Comparison of ENCODE assay signal across 16 cellular contexts in the genomic region with DNA sequence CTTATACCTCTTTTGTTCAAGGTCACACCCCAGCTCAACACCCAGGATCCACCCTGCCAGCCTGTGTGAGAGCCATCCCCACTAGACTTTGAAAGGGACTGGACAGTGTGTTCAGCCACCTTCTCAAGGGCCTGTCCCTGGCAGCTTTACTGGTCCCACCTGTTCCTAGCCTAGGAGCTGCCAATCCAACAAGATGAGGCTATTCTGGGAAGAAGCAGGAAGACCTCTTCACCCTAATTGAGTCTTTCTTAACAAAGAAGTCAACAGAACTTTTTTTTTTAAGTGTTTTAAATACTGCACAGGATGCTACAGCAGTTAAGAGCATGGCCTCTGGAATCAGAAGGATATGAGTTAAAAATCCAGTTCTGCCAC.
DNase-seq lines count a peak whose midpoint lies in the region; ATAC-seq and TF ChIP-seq lines count a peak whose summit lies in the region.
"Had no signal": no experiment of that assay in that cellular context is flagged by ENCODE, and none has a peak within 500 bp of the region (broad histone marks: within the 10 kb centered on the region; RNA-seq: fewer than 3 reads in every experiment).

No MANE protein-coding gene starts in this region.

- in situ Hi-C loops in KBM-7 (cut with MboI; ENCODE audit: low pct_unique_long_range_greater_than_20kb, low sequenced_read_pairs): loop anchor here (25.0 kb wide), 1 partner anchor 982 kb away; no protein-coding TSS in a partner anchor

- H3K4me3 ChIP-seq in cardiac muscle cell: no peak overlapping the region
- no peak overlapping the region for H3K4me3 ChIP-seq in right lobe of liver
- no peak overlapping the region for H3K4me3 ChIP-seq in skeletal muscle tissue (ENCODE audit: low read length in 3 of 3)
- H3K4me3 ChIP-seq: SJSA1 had no signal

- intact Hi-C loops in right lobe of liver (cut with DNase I): no loop called here

- no peak overlapping the region for H3K9ac ChIP-seq in skeletal muscle tissue (ENCODE audit: low read depth in 1 of 3, low read length in 3 of 3)

- H3K4me1 ChIP-seq in cardiac muscle cell (ENCODE audit: low read depth): peaks cover 34% of the 10 kb centered on the region
- H3K4me1 ChIP-seq in right lobe of liver: no peaks in the 10 kb centered on the region
- peaks cover 8 to 29% (median 27%) of the 10 kb centered on the region in 3 donors for H3K4me1 ChIP-seq in skeletal muscle tissue (ENCODE audit: control insufficient read depth in 3 of 3, insufficient read depth in 3 of 3, low read length in 3 of 3)
- H3K4me1 ChIP-seq: SJSA1 had no signal

- DNase-seq in dermis blood vessel endothelial cell: peak; percentile 82
- peak in 1 of 2 donors; percentile 68 for DNase-seq in cardiac muscle cell (ENCODE audit: low read depth in 1 of 2, low spot score in 1 of 2)
- no peak for DNase-seq in right lobe of liver
- DNase-seq in KBM-7: no peak
- DNase-seq in RPMI8226: no peak
- no peak for DNase-seq in HuH-7.5 (ENCODE audit: low spot score)
- DNase-seq: Calu3; CD4-positive, alpha-beta T cell; DMS53; MM.1S; NCI-H1092 treated with DMSO at 0.1 percent for 48 hours; NCI-H2107; NCI-H69; NK-92 treated with Interleukin-12 subunit alpha and Interleukin-12 subunit beta, amount 100 ng/mL, for 24 hours had no signal

- TF ChIP-seq POLR2A in right lobe of liver (IDR thresholded peaks at IDR 0.05): no peak

- TF ChIP-seq CTCF in cardiac muscle cell (IDR thresholded peaks at IDR 0.05; ENCODE audit: low read depth, low read length) (no peak), right lobe of liver (IDR thresholded peaks at IDR 0.05) (no peak)

- peak overlapping the region; percentile 77 for H3K27ac ChIP-seq in cardiac muscle cell
- H3K27ac ChIP-seq in right lobe of liver: no peak overlapping the region
- H3K27ac ChIP-seq in skeletal muscle tissue (ENCODE audit: low read depth, low read length): peak overlapping the region; percentile 57
- H3K27ac ChIP-seq: SJSA1 had no signal

- H3K9me3 ChIP-seq in cardiac muscle cell (ENCODE audit: low read depth): no peaks in the 10 kb centered on the region
- H3K9me3 ChIP-seq in right lobe of liver: no peaks in the 10 kb centered on the region
- H3K9me3 ChIP-seq in skeletal muscle tissue (ENCODE audit: control insufficient read depth in 3 of 3, low read length in 3 of 3): no peaks in the 10 kb centered on the region
- H3K9me3 ChIP-seq: SJSA1 had no signal

- peak in 3 of 4 donors; percentile 33 to 49 (median 47) for ATAC-seq in right lobe of liver

- no peaks in the 10 kb centered on the region for H3K27me3 ChIP-seq in cardiac muscle cell
- no peaks in the 10 kb centered on the region for H3K27me3 ChIP-seq in right lobe of liver
- H3K27me3 ChIP-seq in skeletal muscle tissue (ENCODE audit: control insufficient read depth in 3 of 3, insufficient read depth in 3 of 3, low read length in 3 of 3): no peaks in the 10 kb centered on the region
- H3K27me3 ChIP-seq: SJSA1 had no signal

- H3K36me3 ChIP-seq in cardiac muscle cell: no peaks in the 10 kb centered on the region
- no peaks in the 10 kb centered on the region for H3K36me3 ChIP-seq in right lobe of liver
- no peaks in the 10 kb centered on the region for H3K36me3 ChIP-seq in skeletal muscle tissue (ENCODE audit: control insufficient read depth in 3 of 3, insufficient read depth in 3 of 3, low read length in 3 of 3)
- H3K36me3 ChIP-seq: SJSA1 had no signal

Comparison
In these comparisons a context has a peak if more than half of its experiments do, and no peak if none do; other contexts are left out.
1. H3K27ac ChIP-seq: peak in cardiac muscle cell (single experiment) and skeletal muscle tissue (single experiment); none in right lobe of liver (0 of 3).